11 cellular contexts compared by ENCODE assay signal in the genomic region with DNA sequence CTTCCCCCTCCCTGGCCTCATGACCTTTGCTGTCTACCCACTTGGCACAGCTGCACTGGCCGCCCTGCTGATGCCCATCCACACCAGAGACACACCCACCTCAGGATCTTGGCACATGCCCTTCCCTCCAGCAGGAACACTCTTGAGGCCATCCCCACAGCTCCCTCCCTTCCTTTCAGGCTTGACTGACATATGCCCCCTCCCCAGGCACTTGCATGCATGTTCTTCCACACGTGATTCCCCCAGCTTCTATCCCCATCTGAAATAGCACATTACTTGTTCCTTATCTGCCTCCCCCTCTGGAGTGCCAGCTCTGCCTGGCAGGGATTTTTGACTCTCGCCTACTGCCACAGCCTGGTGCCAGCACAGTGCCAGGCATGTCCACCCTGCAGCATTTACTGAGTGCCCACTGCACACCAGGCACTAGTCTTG.
DNase-seq lines count a peak whose midpoint lies in the region; ATAC-seq and TF ChIP-seq lines count a peak whose summit lies in the region.
"Had no signal": no experiment of that assay in that cellular context is flagged by ENCODE, and none has a peak within 500 bp of the region (broad histone marks: within the 10 kb centered on the region; RNA-seq: fewer than 3 reads in every experiment).

No MANE protein-coding gene starts in this region.

- peak overlapping the region; percentile 67 for H3K27ac ChIP-seq in Panc1 (ENCODE audit: low read length)
- peak overlapping the region; percentile 92 for H3K27ac ChIP-seq in mesenchymal stem cell (ENCODE audit: low read length, poor library complexity, severe bottlenecking)
- H3K27ac ChIP-seq in smooth muscle cell (ENCODE audit: low read depth): peak overlapping the region; percentile 72
- H3K27ac ChIP-seq in brain microvascular endothelial cell: no peak overlapping the region

- H3K9ac ChIP-seq in mesenchymal stem cell (ENCODE audit: low read length): no peak overlapping the region
- peak overlapping the region; percentile 5 for H3K9ac ChIP-seq in smooth muscle cell (ENCODE audit: low read depth)

- no peak for ATAC-seq in Panc1
- ATAC-seq: activated CD4-positive, alpha-beta T cell treated with anti-CD3 and anti-CD28 coated beads for 36 hours had no signal

- H3K4me1 ChIP-seq in Panc1 (ENCODE audit: control insufficient read depth, insufficient read depth, low read length) (peaks cover 65% of the 10 kb centered on the region), mesenchymal stem cell (ENCODE audit: control insufficient read depth, insufficient read depth, low read depth, low read length) (peaks cover 46% of the 10 kb centered on the region), smooth muscle cell (ENCODE audit: low read depth) (peaks cover 31% of the 10 kb centered on the region)

- no TSS peak for BruUV-seq in Panc1 (replicated peaks; lab: Mats Ljungman, UMichigan)

- peaks cover 35% of the 10 kb centered on the region for H3F3A ChIP-seq in smooth muscle cell (ENCODE audit: low read depth)

- H2AFZ ChIP-seq in mesenchymal stem cell (ENCODE audit: low read depth, low read length) (no peak overlapping the region), smooth muscle cell (ENCODE audit: low read depth) (no peak overlapping the region)

- no peaks in the 10 kb centered on the region for H3K27me3 ChIP-seq in Panc1 (ENCODE audit: control insufficient read depth, insufficient read depth, low read length)
- no peaks in the 10 kb centered on the region for H3K27me3 ChIP-seq in mesenchymal stem cell (ENCODE audit: control insufficient read depth in 1 of 2, insufficient read depth in 1 of 2, low read length in 2 of 2)
- no peaks in the 10 kb centered on the region for H3K27me3 ChIP-seq in smooth muscle cell (ENCODE audit: low read depth)
- no peaks in the 10 kb centered on the region for H3K27me3 ChIP-seq in brain microvascular endothelial cell (replicated peaks)
- H3K27me3 ChIP-seq: vagina had no signal

- peak overlapping the region; percentile 98 for H2AK5ac ChIP-seq in mesenchymal stem cell (ENCODE audit: low read length, severe bottlenecking)

- H3K4me2 ChIP-seq in mesenchymal stem cell (ENCODE audit: low read length, poor library complexity, severe bottlenecking): no peak overlapping the region
- no peak overlapping the region for H3K4me2 ChIP-seq in smooth muscle cell

- peak overlapping the region in 1 of 2 experiments; percentile 79 for H3K4ac ChIP-seq in mesenchymal stem cell (ENCODE audit: low read depth in 1 of 2, low read length in 2 of 2)

- H2BK15ac ChIP-seq in mesenchymal stem cell (ENCODE audit: low read depth, poor library complexity, severe bottlenecking): peak overlapping the region; percentile 60

- peak overlapping the region in 1 of 2 experiments; percentile 70 for H3K18ac ChIP-seq in mesenchymal stem cell (ENCODE audit: low read depth in 1 of 2, low read length in 2 of 2)

- intact Hi-C loops in Panc1 (cut with micrococcal nuclease; ENCODE audit: unreplicated experiment): no loop called here
- intact Hi-C loops in head of caudate nucleus (cut with DNase I): no loop called here

- H2BK12ac ChIP-seq in mesenchymal stem cell (ENCODE audit: low read length in 2 of 2): peak overlapping the region; percentile 75 to 94

- H3K36me3 ChIP-seq in Panc1 (ENCODE audit: control insufficient read depth, insufficient read depth, low read length) (no peaks in the 10 kb centered on the region), mesenchymal stem cell (ENCODE audit: control insufficient read depth in 1 of 2, insufficient read depth in 2 of 2, low read depth in 1 of 2, low read length in 2 of 2) (no peaks in the 10 kb centered on the region), smooth muscle cell (ENCODE audit: low read depth) (no peaks in the 10 kb centered on the region), brain microvascular endothelial cell (replicated peaks) (no peaks in the 10 kb centered on the region)
- H3K36me3 ChIP-seq: vagina had no signal

- no peaks in the 10 kb centered on the region for H3K9me3 ChIP-seq in Panc1 (ENCODE audit: control insufficient read depth, insufficient read depth, low read depth, low read length)
- no peaks in the 10 kb centered on the region for H3K9me3 ChIP-seq in mesenchymal stem cell (ENCODE audit: control insufficient read depth, low read length)
- H3K9me3 ChIP-seq in smooth muscle cell (replicated peaks; ENCODE audit: low read depth): no peaks in the 10 kb centered on the region
- H3K9me3 ChIP-seq: vagina had no signal

- DNase-seq in Panc1 (ENCODE audit: low read depth, low spot score) (no peak), head of caudate nucleus (peak in 23 of 42 donors; percentile 10 to 68 (median 37)), mesenchymal stem cell (no peak), smooth muscle cell (lab: John Stamatoyannopoulos, UW; ENCODE audit: unreplicated experiment) (no peak), SW 1271 (lab: John Stamatoyannopoulos, UW) (no peak), brain microvascular endothelial cell (no peak), amniotic stem cell (lab: John Stamatoyannopoulos, UW) (no peak)
- no peak for DNase-seq in activated effector memory CD4-positive, alpha-beta T cell treated with Interleukin-2 at 50 U/mL for 16 hours
- DNase-seq: activated CD4-positive, alpha-beta T cell treated with anti-CD3 and anti-CD28 coated beads for 36 hours; activated naive CD8-positive, alpha-beta T cell treated with anti-CD3 and anti-CD28 coated beads for 36 hours had no signal

- H3K4me3 ChIP-seq in Panc1 (ENCODE audit: low read depth in 2 of 2, low read length in 2 of 2) (no peak overlapping the region), mesenchymal stem cell (ENCODE audit: insufficient read depth in 1 of 2, low read depth in 1 of 2, low read length in 2 of 2) (no peak overlapping the region), smooth muscle cell (no peak overlapping the region), brain microvascular endothelial cell (ENCODE audit: low read depth, low read length) (no peak overlapping the region)
- H3K4me3 ChIP-seq: vagina had no signal

- H3K79me1 ChIP-seq in mesenchymal stem cell (replicated peaks; ENCODE audit: low read length, poor library complexity, severe bottlenecking): no peaks in the 10 kb centered on the region

- no peak overlapping the region for H2BK120ac ChIP-seq in mesenchymal stem cell (ENCODE audit: low read depth, low read length)

- peak overlapping the region; percentile 80 for H2BK5ac ChIP-seq in mesenchymal stem cell (ENCODE audit: low read depth, low read length, poor library complexity, severe bottlenecking)

- WGBS in mesenchymal stem cell: 94% methylated on average over 3 of the region's 3 CpGs
- 84% methylated on average over 3 of the region's 3 CpGs for WGBS in smooth muscle cell (ENCODE audit: low lambda C conversion rate)

- no peaks in the 10 kb centered on the region for H4K20me1 ChIP-seq in smooth muscle cell (ENCODE audit: low read depth)

- no peaks in the 10 kb centered on the region for H3K79me2 ChIP-seq in smooth muscle cell (ENCODE audit: low read depth)

- POLR2A ChIA-PET in Panc1 (lab: Charles Lee): interaction anchor here (0.6 kb wide), 1 partner anchor 40 kb away, joined by 10 read pairs; no protein-coding TSS in a partner anchor

- H4K8ac ChIP-seq in mesenchymal stem cell (ENCODE audit: low read length): no peak overlapping the region

- H3K23ac ChIP-seq in mesenchymal stem cell (ENCODE audit: low read length in 2 of 2): no peak overlapping the region

- CTCF ChIA-PET in Panc1 (lab: Charles Lee): interaction anchor here (1.1 to 1.2 kb wide), 2 partner anchors 12 to 174 kb away, joined by 3 to 4 read pairs; no protein-coding TSS in a partner anchor

- TF ChIP-seq CTCF in Panc1 (IDR thresholded peaks at IDR 0.05) (no peak), smooth muscle cell (IDR thresholded peaks at IDR 0.05; ENCODE audit: borderline replicate concordance, insufficient read depth, poor library complexity, severe bottlenecking) (no peak), brain microvascular endothelial cell (IDR thresholded peaks at IDR 0.05; ENCODE audit: low read depth, low read length, missing control alignments) (no peak)

- peak overlapping the region; percentile 43 for H4K91ac ChIP-seq in mesenchymal stem cell (ENCODE audit: low read length)

- in situ Hi-C loops in Panc1 (cut with HindIII; ENCODE audit: low pct_unique_long_range_greater_than_20kb, low sequenced_read_pairs) (no loop called here), brain microvascular endothelial cell (cut with HindIII; ENCODE audit: low pct_ligation_motif_present, low sequenced_read_pairs) (no loop called here)

- peak overlapping the region in 1 of 2 experiments; percentile 81 for H3K14ac ChIP-seq in mesenchymal stem cell (ENCODE audit: low read length in 2 of 2)

Comparison
In these comparisons a context has a peak if more than half of its experiments do, and no peak if none do; other contexts are left out.
1. DNase-seq: peak in head of caudate nucleus (23 of 42); none in Panc1 (single experiment), mesenchymal stem cell (single experiment), smooth muscle cell (single experiment), activated effector memory CD4-positive, alpha-beta T cell treated with Interleukin-2 at 50 U/mL for 16 hours (single experiment), SW 1271 (0 of 2), brain microvascular endothelial cell (single experiment) and amniotic stem cell (single experiment).